In the genomic region with DNA sequence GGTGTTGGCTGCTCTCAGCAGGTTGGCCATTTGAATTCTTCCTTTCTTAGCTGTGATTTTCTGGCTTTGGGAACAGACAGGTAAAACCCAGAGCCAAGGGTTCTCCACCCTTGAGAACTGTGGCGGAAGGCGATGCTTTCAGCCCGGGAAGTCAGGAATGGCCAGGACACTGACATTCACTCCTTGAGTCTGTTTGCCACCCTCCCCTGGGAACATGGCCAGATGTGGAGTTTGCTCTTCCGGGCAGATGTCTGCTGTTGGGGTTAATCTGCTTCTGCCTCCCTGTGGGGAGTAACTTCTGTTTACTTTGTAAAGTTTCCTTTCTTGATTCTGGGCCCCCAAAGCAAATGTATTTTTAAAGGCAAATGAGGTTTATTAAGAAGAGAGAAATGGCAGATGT, we compare ENCODE assay signal across 1 cellular context.
TF ChIP-seq lines count a peak whose summit lies in the region.

No MANE protein-coding gene starts in this region.

TF ChIP-seq in IMR-90, 13 proteins besides CTCF, POLR2A, EP300 and RAD21:
- TF ChIP-seq MAZ (IDR thresholded peaks at IDR 0.05; ENCODE audit: borderline replicate concordance, low read depth, low read length) (no peak), CEBPB (IDR thresholded peaks at IDR 0.05; ENCODE audit: low read depth, low read length) (no peak), CHD1 (IDR thresholded peaks at IDR 0.05; ENCODE audit: low read depth, low read length) (no peak), NFE2L2 (IDR thresholded peaks at IDR 0.05; ENCODE audit: low read depth, low read length) (no peak), RFX5 (IDR thresholded peaks at IDR 0.05; ENCODE audit: low read depth, low read length) (no peak), FOS (IDR thresholded peaks at IDR 0.05; ENCODE audit: low read depth, low read length) (no peak), MAFK (IDR thresholded peaks at IDR 0.05; ENCODE audit: low read depth, low read length) (no peak)
